Comparison of ENCODE assay signal across 1 cellular context in the genomic region with DNA sequence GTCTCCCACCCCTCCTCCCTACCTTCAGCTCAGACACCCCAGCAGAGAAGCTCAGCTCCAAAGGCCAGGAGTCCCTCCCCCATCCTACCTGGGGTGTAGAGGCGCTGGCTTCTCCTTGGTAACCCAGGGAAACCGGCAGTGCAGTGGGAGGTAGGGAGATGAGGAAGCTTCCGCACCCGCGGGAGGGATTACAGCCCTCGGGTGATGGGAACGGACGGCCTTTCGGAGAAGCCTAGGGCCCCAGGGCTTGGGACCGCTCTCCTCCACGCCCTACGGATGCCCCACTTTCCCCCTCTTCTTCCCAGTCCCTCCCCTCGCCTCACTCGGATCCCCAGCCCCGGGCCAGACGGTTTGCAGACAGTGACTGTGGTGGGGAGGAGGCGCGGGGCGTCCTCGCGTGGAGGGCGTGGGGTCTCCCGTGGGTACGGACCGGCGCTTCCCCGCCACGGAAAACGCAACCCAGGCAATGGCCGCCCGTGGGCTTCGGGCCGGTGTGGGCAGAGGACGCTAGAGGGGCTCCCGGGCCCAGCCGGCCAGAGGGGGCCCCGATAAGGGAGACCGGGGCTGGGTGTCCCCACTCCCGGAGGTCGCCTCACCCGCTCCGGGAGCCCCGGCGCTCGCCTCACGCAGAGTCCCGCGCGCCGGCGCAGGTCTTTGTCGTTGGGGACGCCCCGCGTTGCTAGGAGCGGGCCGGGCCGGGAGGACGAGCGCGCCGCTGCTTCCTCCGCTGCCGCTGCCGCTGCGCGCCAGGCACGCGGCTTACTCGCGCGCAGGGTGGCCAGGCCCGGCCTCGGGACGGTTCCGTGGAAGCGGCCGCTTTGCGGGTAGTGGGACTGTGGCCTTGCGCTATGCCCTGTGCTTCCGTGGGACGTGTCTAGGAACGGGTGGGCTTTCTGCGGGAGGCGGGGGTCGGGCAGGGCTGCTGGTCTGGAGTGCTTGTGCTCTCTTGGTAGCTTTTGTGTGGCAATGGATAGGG.
TF ChIP-seq lines count a peak whose summit lies in the region.

No MANE protein-coding gene starts in this region.

TF ChIP-seq in HepG2, 621 proteins besides CTCF, POLR2A, EP300 and RAD21:
- peak; percentile 60; the same call in 1 of the 2 replicates for TF ChIP-seq ZC3H13 (CRISPR knock-in tag; IDR thresholded peaks at IDR 0.05)
- TF ChIP-seq POLR2G (IDR thresholded peaks at IDR 0.05; ENCODE audit: low read depth, low read length), result peak; percentile 17; the same call in 1 of the 2 replicates
- TF ChIP-seq ZNF605 (CRISPR knock-in tag; IDR thresholded peaks at IDR 0.05), result 0 out of 2 replicates have a peak, but pooled peaks have one; percentile 29
- TF ChIP-seq RFX3 (CRISPR knock-in tag; IDR thresholded peaks at IDR 0.05), result peak; percentile 53; the same call in 1 of the 2 replicates
- TF ChIP-seq HNRNPK (IDR thresholded peaks at IDR 0.05; ENCODE audit: low read depth, low read length, poor library complexity, severe bottlenecking), result peak; percentile 66
- TF ChIP-seq MYPOP (CRISPR knock-in tag; IDR thresholded peaks at IDR 0.05), result no peak
- TF ChIP-seq, protein P1, sequence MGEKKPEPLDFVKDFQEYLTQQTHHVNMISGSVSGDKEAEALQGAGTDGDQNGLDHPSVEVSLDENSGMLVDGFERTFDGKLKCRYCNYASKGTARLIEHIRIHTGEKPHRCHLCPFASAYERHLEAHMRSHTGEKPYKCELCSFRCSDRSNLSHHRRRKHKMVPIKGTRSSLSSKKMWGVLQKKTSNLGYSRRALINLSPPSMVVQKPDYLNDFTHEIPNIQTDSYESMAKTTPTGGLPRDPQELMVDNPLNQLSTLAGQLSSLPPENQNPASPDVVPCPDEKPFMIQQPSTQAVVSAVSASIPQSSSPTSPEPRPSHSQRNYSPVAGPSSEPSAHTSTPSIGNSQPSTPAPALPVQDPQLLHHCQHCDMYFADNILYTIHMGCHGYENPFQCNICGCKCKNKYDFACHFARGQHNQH (CRISPR knock-in tag; IDR thresholded peaks at IDR 0.05), result no peak
- TF ChIP-seq RFX1 (IDR thresholded peaks at IDR 0.05), result peak; percentile 58; the same call in 1 of the 2 replicates
- TF ChIP-seq, protein P2, sequence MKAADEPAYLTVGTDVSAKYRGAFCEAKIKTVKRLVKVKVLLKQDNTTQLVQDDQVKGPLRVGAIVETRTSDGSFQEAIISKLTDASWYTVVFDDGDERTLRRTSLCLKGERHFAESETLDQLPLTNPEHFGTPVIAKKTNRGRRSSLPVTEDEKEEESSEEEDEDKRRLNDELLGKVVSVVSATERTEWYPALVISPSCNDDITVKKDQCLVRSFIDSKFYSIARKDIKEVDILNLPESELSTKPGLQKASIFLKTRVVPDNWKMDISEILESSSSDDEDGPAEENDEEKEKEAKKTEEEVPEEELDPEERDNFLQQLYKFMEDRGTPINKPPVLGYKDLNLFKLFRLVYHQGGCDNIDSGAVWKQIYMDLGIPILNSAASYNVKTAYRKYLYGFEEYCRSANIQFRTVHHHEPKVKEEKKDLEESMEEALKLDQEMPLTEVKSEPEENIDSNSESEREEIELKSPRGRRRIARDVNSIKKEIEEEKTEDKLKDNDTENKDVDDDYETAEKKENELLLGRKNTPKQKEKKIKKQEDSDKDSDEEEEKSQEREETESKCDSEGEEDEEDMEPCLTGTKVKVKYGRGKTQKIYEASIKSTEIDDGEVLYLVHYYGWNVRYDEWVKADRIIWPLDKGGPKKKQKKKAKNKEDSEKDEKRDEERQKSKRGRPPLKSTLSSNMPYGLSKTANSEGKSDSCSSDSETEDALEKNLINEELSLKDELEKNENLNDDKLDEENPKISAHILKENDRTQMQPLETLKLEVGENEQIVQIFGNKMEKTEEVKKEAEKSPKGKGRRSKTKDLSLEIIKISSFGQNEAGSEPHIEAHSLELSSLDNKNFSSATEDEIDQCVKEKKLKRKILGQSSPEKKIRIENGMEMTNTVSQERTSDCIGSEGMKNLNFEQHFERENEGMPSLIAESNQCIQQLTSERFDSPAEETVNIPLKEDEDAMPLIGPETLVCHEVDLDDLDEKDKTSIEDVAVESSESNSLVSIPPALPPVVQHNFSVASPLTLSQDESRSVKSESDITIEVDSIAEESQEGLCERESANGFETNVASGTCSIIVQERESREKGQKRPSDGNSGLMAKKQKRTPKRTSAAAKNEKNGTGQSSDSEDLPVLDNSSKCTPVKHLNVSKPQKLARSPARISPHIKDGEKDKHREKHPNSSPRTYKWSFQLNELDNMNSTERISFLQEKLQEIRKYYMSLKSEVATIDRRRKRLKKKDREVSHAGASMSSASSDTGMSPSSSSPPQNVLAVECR (CRISPR knock-in tag; IDR thresholded peaks at IDR 0.05; ENCODE audit: borderline replicate concordance), result peak; percentile 30; the same call in 1 of the 2 replicates
- TF ChIP-seq ZNF687 (CRISPR knock-in tag; IDR thresholded peaks at IDR 0.05), result peak; percentile 32; the same call in 1 of the 2 replicates
- TF ChIP-seq ZNF501 (CRISPR knock-in tag; IDR thresholded peaks at IDR 0.05), result no peak
- TF ChIP-seq YY1 (IDR thresholded peaks at IDR 0.05; ENCODE audit: insufficient read depth, insufficient replicate concordance, low read depth, low read length), result peak; percentile 2
- TF ChIP-seq AGO2 (optimal IDR thresholded peaks at IDR 0.05; ENCODE audit: low read depth, low read length), result peak; percentile 98
- 0 out of 2 replicates have a peak, but pooled peaks have one; percentile 11 for TF ChIP-seq PCBP1 (IDR thresholded peaks at IDR 0.05; ENCODE audit: borderline replicate concordance, low read depth, low read length)
